12 cellular contexts compared by ENCODE assay signal in genomic region chr2:238440331-238440730, GRCh38. TPM values are rescaled to one million over a fixed set of nuclear protein-coding genes. Genes with fewer than 3 reads are reported as not detected.
A peak's percentile ranks its signal among the peaks of the same experiment; 100 is the strongest.
DNase-seq lines count a peak whose midpoint lies in the region; ATAC-seq and TF ChIP-seq lines count a peak whose summit lies in the region.
"Had no signal": no experiment of that assay in that cellular context is flagged by ENCODE, and none has a peak within 500 bp of the region (broad histone marks: within the 10 kb centered on the region; RNA-seq: fewer than 3 reads in every experiment).

No MANE protein-coding gene starts in this region.

- no peaks in the 10 kb centered on the region for H3K27me3 Mint-ChIP-seq in CD4-positive, CD25-positive, alpha-beta regulatory T cell
- H3K27me3 Mint-ChIP-seq in HFFc6 (ENCODE audit: insufficient read depth) (no peaks in the 10 kb centered on the region; the same call in 1 of the 2 replicates), natural killer cell (ENCODE audit: low read depth in 2 of 2) (no peaks in the 10 kb centered on the region)

- peaks cover 13% of the 10 kb centered on the region for H3K4me1 ChIP-seq in CD4-positive, CD25-positive, alpha-beta regulatory T cell (ENCODE audit: control insufficient read depth, insufficient read depth, low read length, poor library complexity, severe bottlenecking)
- peaks cover 24% of the 10 kb centered on the region for H3K4me1 ChIP-seq in mammary epithelial cell (ENCODE audit: insufficient read depth, low read length)

- H3K27ac Mint-ChIP-seq in CD4-positive, CD25-positive, alpha-beta regulatory T cell, result peak overlapping the region; percentile 76 to 86 (median 81)
- peak overlapping the region; percentile 96 for H3K27ac Mint-ChIP-seq in HFFc6
- H3K27ac Mint-ChIP-seq in natural killer cell, result peak overlapping the region; percentile 62 to 89

- H3K79me2 ChIP-seq in mammary epithelial cell (ENCODE audit: insufficient read depth, low read length), result peaks cover 71% of the 10 kb centered on the region

- H3K27ac ChIP-seq in CD4-positive, CD25-positive, alpha-beta regulatory T cell (ENCODE audit: insufficient read depth, low read length, poor library complexity, severe bottlenecking), result no peak overlapping the region
- peak overlapping the region; percentile 97 for H3K27ac ChIP-seq in mammary epithelial cell (ENCODE audit: insufficient read depth, low read depth, low read length)

- peak overlapping the region; percentile 84 for H3K4me3 ChIP-seq in CD4-positive, CD25-positive, alpha-beta regulatory T cell (ENCODE audit: low read depth, low read length)
- H3K4me3 ChIP-seq in mammary epithelial cell (replicated peaks in 1 of 3; ENCODE audit: insufficient read depth in 1 of 3, low read depth in 2 of 3, low read length in 3 of 3), result no peak overlapping the region

- TF ChIP-seq CTCF in HFFc6 (IDR thresholded peaks at IDR 0.05) (no peak), mammary epithelial cell (conservative IDR thresholded peaks at IDR 0.05 in 1 of 2, IDR thresholded peaks at IDR 0.05 in 1 of 2; ENCODE audit: extremely low read depth in 1 of 2, insufficient read depth in 1 of 2, low read depth in 1 of 2, low read length in 2 of 2) (no peak), natural killer cell (IDR thresholded peaks at IDR 0.05) (no peak)

- BruUV-seq in mammary epithelial cell (replicated peaks; lab: Mats Ljungman, UMichigan), result no TSS peak

- H3K36me3 Mint-ChIP-seq in CD4-positive, CD25-positive, alpha-beta regulatory T cell, result peaks cover 60% of the 10 kb centered on the region
- H3K36me3 Mint-ChIP-seq in HFFc6 (ENCODE audit: low read depth), result peaks cover 76% of the 10 kb centered on the region
- H3K36me3 Mint-ChIP-seq in natural killer cell, result peaks cover 17% of the 10 kb centered on the region

- in situ Hi-C loops in mammary epithelial cell (cut with MboI; ENCODE audit: low sequenced_read_pairs in 2 of 2), result no loop called here

- peaks cover 29 to 76% (median 45%) of the 10 kb centered on the region in 4 donors for H3K4me1 Mint-ChIP-seq in CD4-positive, CD25-positive, alpha-beta regulatory T cell
- peaks cover 95% of the 10 kb centered on the region for H3K4me1 Mint-ChIP-seq in HFFc6 (ENCODE audit: low read depth)
- peaks cover 59 to 73% of the 10 kb centered on the region in 2 donors for H3K4me1 Mint-ChIP-seq in natural killer cell

- no peak overlapping the region for H2AFZ ChIP-seq in mammary epithelial cell (ENCODE audit: low read depth, low read length)

- H3K36me3 ChIP-seq in CD4-positive, CD25-positive, alpha-beta regulatory T cell (ENCODE audit: control insufficient read depth, insufficient read depth, low read length), result peaks cover 48% of the 10 kb centered on the region
- H3K36me3 ChIP-seq in mammary epithelial cell (ENCODE audit: insufficient read depth, low read length), result peaks cover 18% of the 10 kb centered on the region

- WGBS in mammary epithelial cell (ENCODE audit: low coverage, missing lambda C conversion rate), result 92% methylated on average over 4 of the region's 4 CpGs

- peak overlapping the region; percentile 44 for H3K9ac ChIP-seq in mammary epithelial cell (ENCODE audit: insufficient read depth, low read length)

- no peaks in the 10 kb centered on the region for H3K9me3 ChIP-seq in CD4-positive, CD25-positive, alpha-beta regulatory T cell (ENCODE audit: control insufficient read depth in 2 of 2, low read length in 2 of 2)
- no peaks in the 10 kb centered on the region for H3K9me3 ChIP-seq in mammary epithelial cell (replicated peaks; ENCODE audit: insufficient read depth, low read length)
- H3K9me3 ChIP-seq: stomach had no signal

- intact Hi-C loops in mammary epithelial cell (cut with micrococcal nuclease) (no loop called here), natural killer cell (cut with micrococcal nuclease) (no loop called here)

- dilution Hi-C loops in mammary epithelial cell (cut with HindIII; ENCODE audit: low sequenced_read_pairs), result no loop called here

- no peak for ATAC-seq in CD4-positive, CD25-positive, alpha-beta regulatory T cell (ENCODE audit: low read depth in 2 of 2)
- ATAC-seq in natural killer cell, result no peak
- ATAC-seq in HG03135 (IDR thresholded peaks at IDR 0.05; ENCODE audit: unreplicated experiment), result no peak
- ATAC-seq in HG02763 (IDR thresholded peaks at IDR 0.05; ENCODE audit: unreplicated experiment), result no peak

- no peak for DNase-seq in CD4-positive, CD25-positive, alpha-beta regulatory T cell
- DNase-seq in HFFc6, result no peak
- DNase-seq in mammary epithelial cell, result no peak
- no peak for DNase-seq in natural killer cell
- no peak for DNase-seq in germinal center (ENCODE audit: low spot score)
- DNase-seq: activated CD4-positive, CD25-positive, alpha-beta regulatory T cell; activated gamma-delta T cell treated with Interleukin-2 at 50 U/mL for 16 hours; NCI-H2081 treated with DMSO at 0.1 percent for 48 hours; SHP77 treated with DMSO at 0.1 percent for 48 hours; stomach had no signal

- H3K4me3 Mint-ChIP-seq in CD4-positive, CD25-positive, alpha-beta regulatory T cell, result peak overlapping the region; percentile 62 to 80 (median 74)
- peak overlapping the region; percentile 76 for H3K4me3 Mint-ChIP-seq in HFFc6
- H3K4me3 Mint-ChIP-seq in natural killer cell, result no peak overlapping the region

- no peaks in the 10 kb centered on the region for H3K9me3 Mint-ChIP-seq in CD4-positive, CD25-positive, alpha-beta regulatory T cell
- no peaks in the 10 kb centered on the region for H3K9me3 Mint-ChIP-seq in HFFc6
- no peaks in the 10 kb centered on the region for H3K9me3 Mint-ChIP-seq in natural killer cell

- CTCF ChIA-PET in mammary epithelial cell (lab: Charles Lee; ENCODE audit: low non-redundant PET), result no interaction called here

- H4K20me1 ChIP-seq in mammary epithelial cell (ENCODE audit: insufficient read depth, low read length), result no peaks in the 10 kb centered on the region

- H3K27me3 ChIP-seq in CD4-positive, CD25-positive, alpha-beta regulatory T cell (ENCODE audit: control insufficient read depth, insufficient read depth, low read length), result no peaks in the 10 kb centered on the region
- H3K27me3 ChIP-seq in mammary epithelial cell (ENCODE audit: insufficient read depth, low read length), result no peaks in the 10 kb centered on the region
- H3K27me3 ChIP-seq: stomach had no signal

- peak overlapping the region; percentile 66 for H3K4me2 ChIP-seq in mammary epithelial cell (ENCODE audit: insufficient read depth, low read depth, low read length)

RNA-seq across cellular contexts. Expression of gene ASB1, which starts 13.6 kb away (rescaled TPM):
- total RNA-seq in CD4-positive, CD25-positive, alpha-beta regulatory T cell, result 23.0 TPM
- polyA plus RNA-seq in CD4-positive, CD25-positive, alpha-beta regulatory T cell, result 10 to 100 TPM; 17.6 to 22.0 (median 20.3) TPM
- total RNA-seq in HFFc6 (2021; fragmentation: NEBNext Ultra II Directional; extraction: Animal tissue kit (Norgen Biotek cat#: 25700)), result 10 to 100 TPM; 56.0 to 77.5 (median 74.4) TPM
- total RNA-seq in mammary epithelial cell (10 to 100 TPM; 26.8 to 49.5 TPM), natural killer cell (10 to 100 TPM; 38.3 to 47.5 (median 38.9) TPM)
- 31.6 TPM for polyA plus RNA-seq in mammary epithelial cell
- 109 TPM for polyA minus RNA-seq in mammary epithelial cell
